Comparison of ENCODE assay signal across 2 cellular contexts in genomic region chr9:20564650-20565049, GRCh38.
TF ChIP-seq lines count a peak whose summit lies in the region.

No MANE protein-coding gene starts in this region.

TF ChIP-seq in GM12878, 131 proteins besides CTCF, POLR2A, EP300 and RAD21:
- TF ChIP-seq SPI1 (IDR thresholded peaks at IDR 0.05; ENCODE audit: borderline replicate concordance, insufficient read depth, low read depth, low read length): 0 out of 2 replicates have a peak, but pooled peaks have one; percentile 11
- TF ChIP-seq TCF3 (IDR thresholded peaks at IDR 0.05; ENCODE audit: borderline replicate concordance, insufficient read depth, low read depth, low read length): no peak

TF ChIP-seq in WTC11, 78 proteins besides CTCF, POLR2A, EP300 and RAD21:
- no peak for TF ChIP-seq ZNF263 (CRISPR knock-in tag; IDR thresholded peaks at IDR 0.05; ENCODE audit: low read depth)
- no peak for TF ChIP-seq NFYB (CRISPR knock-in tag; conservative IDR thresholded peaks at IDR 0.05; ENCODE audit: low read depth)
- TF ChIP-seq ZNF232 (CRISPR knock-in tag; IDR thresholded peaks at IDR 0.05): no peak
- no peak for TF ChIP-seq IRF1 (CRISPR knock-in tag; IDR thresholded peaks at IDR 0.05)
- no peak for TF ChIP-seq RORB (CRISPR knock-in tag; IDR thresholded peaks at IDR 0.05)
- TF ChIP-seq CREB1 (CRISPR knock-in tag; IDR thresholded peaks at IDR 0.05): no peak
- no peak for TF ChIP-seq ELF4 (CRISPR knock-in tag; IDR thresholded peaks at IDR 0.05; ENCODE audit: low read depth)
- no peak for TF ChIP-seq ETV6 (CRISPR knock-in tag; IDR thresholded peaks at IDR 0.05)
- TF ChIP-seq CBFB (CRISPR knock-in tag; IDR thresholded peaks at IDR 0.05; ENCODE audit: low read depth): no peak
- TF ChIP-seq USF1 (CRISPR knock-in tag; IDR thresholded peaks at IDR 0.05): no peak
